Comparison of ENCODE assay signal across 11 cellular contexts in genomic region chr9:72858089-72858912, GRCh38.
DNase-seq lines count a peak whose midpoint lies in the region; ATAC-seq and TF ChIP-seq lines count a peak whose summit lies in the region.
"Had no signal": no experiment of that assay in that cellular context is flagged by ENCODE, and none has a peak within 500 bp of the region (broad histone marks: within the 10 kb centered on the region; RNA-seq: fewer than 3 reads in every experiment).

No MANE protein-coding gene starts in this region.

- no peak overlapping the region for H3K4me3 ChIP-seq in lower lobe of right lung
- H3K4me3 ChIP-seq in uterus = no peak overlapping the region
- H3K4me3 ChIP-seq in dorsolateral prefrontal cortex = no peak overlapping the region

- H3K4me1 Mint-ChIP-seq in chondrocyte (ENCODE audit: low read depth) = peaks cover 4% of the 10 kb centered on the region

- ATAC-seq in lower lobe of right lung = peak; percentile 42 to 60
- no peak for ATAC-seq in GM21447 (IDR thresholded peaks at IDR 0.05; ENCODE audit: unreplicated experiment)
- ATAC-seq: Panc1 had no signal

- peaks cover 2% of the 10 kb centered on the region for H3K27me3 Mint-ChIP-seq in chondrocyte (ENCODE audit: low read depth)

- peaks cover 10% of the 10 kb centered on the region for H3K4me1 ChIP-seq in lower lobe of right lung
- H3K4me1 ChIP-seq in uterus = no peaks in the 10 kb centered on the region

- H3K27ac Mint-ChIP-seq in chondrocyte (ENCODE audit: unreplicated experiment) = no peak overlapping the region

- intact Hi-C loops in lower lobe of right lung (cut with DNase I) = loop anchor here (5.0 kb wide), 1 partner anchor 164 kb away; no protein-coding TSS in a partner anchor
- intact Hi-C loops in uterus (cut with DNase I; ENCODE audit: low total_unique reads) = no loop called here
- intact Hi-C loops in dorsolateral prefrontal cortex (cut with DNase I) = loop anchor here (5.0 to 10.0 kb wide), 3 partner anchors 164 to 326 kb away; no protein-coding TSS in a partner anchor

- H3K36me3 Mint-ChIP-seq in chondrocyte (ENCODE audit: low read depth) = no peaks in the 10 kb centered on the region

- TF ChIP-seq POLR2A in uterus (IDR thresholded peaks at IDR 0.05) = no peak

- H3K27me3 ChIP-seq in lower lobe of right lung (ENCODE audit: low read depth) (no peaks in the 10 kb centered on the region), uterus (no peaks in the 10 kb centered on the region), dorsolateral prefrontal cortex (no peaks in the 10 kb centered on the region)

- H3K27ac ChIP-seq in lower lobe of right lung (no peak overlapping the region), uterus (peak overlapping the region; percentile 44 to 57), dorsolateral prefrontal cortex (peak overlapping the region in 6 of 59 donors; percentile 5 to 35 (median 14))
- H3K27ac ChIP-seq: 22Rv1 had no signal

- H3K36me3 ChIP-seq in lower lobe of right lung (no peaks in the 10 kb centered on the region), uterus (no peaks in the 10 kb centered on the region)

- DNase-seq in DMS53 (lab: John Stamatoyannopoulos, UW) (peak; percentile 28), DMS53 treated with DMSO at 0.1 percent for 48 hours (lab: John Stamatoyannopoulos, UW; ENCODE audit: unreplicated experiment) (no peak), dermis microvascular lymphatic vessel endothelial cell (ENCODE audit: low read depth in 2 of 2) (peak; percentile 24 to 25), lower lobe of right lung (no peak), uterus (no peak), dorsolateral prefrontal cortex (no peak), chondrocyte (ENCODE audit: low spot score) (no peak)
- DNase-seq: NCI-H1436 had no signal

- H3K4me3 Mint-ChIP-seq in chondrocyte (ENCODE audit: unreplicated experiment) = no peak overlapping the region

- no peak for TF ChIP-seq CTCF in lower lobe of right lung (IDR thresholded peaks at IDR 0.05)
- no peak for TF ChIP-seq CTCF in uterus (IDR thresholded peaks at IDR 0.05)
- no peak for TF ChIP-seq CTCF in dorsolateral prefrontal cortex (IDR thresholded peaks at IDR 0.05 in 54 of 56, conservative IDR thresholded peaks at IDR 0.05 in 2 of 56; ENCODE audit: low read depth in 1 of 56, partially characterized antibody in 56 of 56)
- no peak for TF ChIP-seq CTCF in chondrocyte (IDR thresholded peaks at IDR 0.05)

- H3K9me3 Mint-ChIP-seq in chondrocyte (ENCODE audit: low read depth) = peaks cover 3% of the 10 kb centered on the region

- H3K9me3 ChIP-seq in lower lobe of right lung = no peaks in the 10 kb centered on the region
- H3K9me3 ChIP-seq in uterus = no peaks in the 10 kb centered on the region

Comparison
In these comparisons a context has a peak if more than half of its experiments do, and no peak if none do; other contexts are left out.
1. DNase-seq: peak in DMS53 (single experiment) and dermis microvascular lymphatic vessel endothelial cell (2 of 2); none in DMS53 treated with DMSO at 0.1 percent for 48 hours (single experiment), lower lobe of right lung (single experiment), uterus (0 of 2), dorsolateral prefrontal cortex (0 of 10) and chondrocyte (single experiment).